8 cellular contexts compared by ENCODE assay signal in genomic region chr6:31271641-31272357, GRCh38. TPM values are rescaled to one million over a fixed set of nuclear protein-coding genes. Genes with fewer than 3 reads are reported as not detected.
DNase-seq lines count a peak whose midpoint lies in the region; ATAC-seq and TF ChIP-seq lines count a peak whose summit lies in the region.

Gene HLA-C (minus strand): TSS chr6:31272092. CDS start chr6:31272071, 21 bp downstream.

- no peaks in the 10 kb centered on the region for H3K4me1 ChIP-seq in left ventricle myocardium inferior
- peaks cover 5% of the 10 kb centered on the region for H3K4me1 ChIP-seq in upper lobe of right lung

- H3K4me3 Mint-ChIP-seq in T-helper 1 cell treated with Interleukin-12 subunit alpha and Interleukin-12 subunit beta and Interleukin-4 antibody, amounts not matched to agents 30 μg/mL and 1 μg/mL, for 36 hours: peak within 1 kb of the TSS; percentile 97
- H3K4me3 Mint-ChIP-seq in progenitor cell of endocrine pancreas (ENCODE audit: low read depth): peak within 1 kb of the TSS; percentile 79

- H3K27me3 ChIP-seq in left ventricle myocardium inferior (ENCODE audit: low read depth): no peaks in the 10 kb centered on the region
- no peaks in the 10 kb centered on the region for H3K27me3 ChIP-seq in upper lobe of right lung

- no peaks in the 10 kb centered on the region for H3K9me3 Mint-ChIP-seq in T-helper 1 cell treated with Interleukin-12 subunit alpha and Interleukin-12 subunit beta and Interleukin-4 antibody, amounts not matched to agents 30 μg/mL and 1 μg/mL, for 36 hours
- no peaks in the 10 kb centered on the region for H3K9me3 Mint-ChIP-seq in progenitor cell of endocrine pancreas (ENCODE audit: low read depth)

- H3K27ac ChIP-seq in left ventricle myocardium inferior (replicated peaks) (peak within 1 kb of the TSS; percentile 92), upper lobe of right lung (peak within 1 kb of the TSS; percentile 96)

- peaks cover 43% of the 10 kb centered on the region for H3K36me3 Mint-ChIP-seq in T-helper 1 cell treated with Interleukin-12 subunit alpha and Interleukin-12 subunit beta and Interleukin-4 antibody, amounts not matched to agents 30 μg/mL and 1 μg/mL, for 36 hours (ENCODE audit: low read depth)
- peaks cover 13% of the 10 kb centered on the region for H3K36me3 Mint-ChIP-seq in progenitor cell of endocrine pancreas (ENCODE audit: insufficient read depth)

- H3K4me1 Mint-ChIP-seq in T-helper 1 cell treated with Interleukin-12 subunit alpha and Interleukin-12 subunit beta and Interleukin-4 antibody, amounts not matched to agents 30 μg/mL and 1 μg/mL, for 36 hours (ENCODE audit: low read depth): peaks cover 36% of the 10 kb centered on the region
- H3K4me1 Mint-ChIP-seq in progenitor cell of endocrine pancreas (ENCODE audit: low read depth): peaks cover 4% of the 10 kb centered on the region

- H3K27ac Mint-ChIP-seq in T-helper 1 cell treated with Interleukin-12 subunit alpha and Interleukin-12 subunit beta and Interleukin-4 antibody, amounts not matched to agents 30 μg/mL and 1 μg/mL, for 36 hours: peak within 1 kb of the TSS; percentile 94
- peak within 1 kb of the TSS; percentile 84 for H3K27ac Mint-ChIP-seq in progenitor cell of endocrine pancreas

- intact Hi-C loops in left ventricle myocardium inferior (cut with micrococcal nuclease) (no loop called here), upper lobe of right lung (cut with DNase I) (no loop called here)

- H3K9me3 ChIP-seq in left ventricle myocardium inferior (replicated peaks): no peaks in the 10 kb centered on the region
- H3K9me3 ChIP-seq in upper lobe of right lung: no peaks in the 10 kb centered on the region

- H3K4me3 ChIP-seq in GM12865 (ENCODE audit: low read depth, low read length) (peak within 1 kb of the TSS; percentile 74), left ventricle myocardium inferior (peak within 1 kb of the TSS; percentile 80), upper lobe of right lung (peak within 1 kb of the TSS; percentile 66)

- ATAC-seq in HG02759 (IDR thresholded peaks at IDR 0.05; ENCODE audit: unreplicated experiment) (peak; percentile 82), upper lobe of right lung (peak; percentile 96)

- TF ChIP-seq CTCF in GM12865 (IDR thresholded peaks at IDR 0.05; ENCODE audit: insufficient read depth, low read depth, low read length, missing control alignments) (no peak), left ventricle myocardium inferior (IDR thresholded peaks at IDR 0.05; ENCODE audit: borderline replicate concordance) (no peak), progenitor cell of endocrine pancreas (IDR thresholded peaks at IDR 0.05; ENCODE audit: unreplicated experiment) (no peak), upper lobe of right lung (IDR thresholded peaks at IDR 0.05) (no peak)

- no peaks in the 10 kb centered on the region for H3K36me3 ChIP-seq in left ventricle myocardium inferior
- H3K36me3 ChIP-seq in upper lobe of right lung: peaks cover 9% of the 10 kb centered on the region

- peak; percentile 98 for DNase-seq in GM12865 (ENCODE audit: low read depth)
- DNase-seq in NCI-H1417 treated with DMSO at 0.1 percent for 48 hours (lab: John Stamatoyannopoulos, UW): peak; percentile 31
- peak; percentile 95 for DNase-seq in amniotic stem cell (lab: John Stamatoyannopoulos, UW)
- peak; percentile 85 for DNase-seq in left ventricle myocardium inferior
- DNase-seq in progenitor cell of endocrine pancreas (ENCODE audit: low spot score, unreplicated experiment): peak; percentile 69
- peak; percentile 88 for DNase-seq in upper lobe of right lung

- H3K27me3 Mint-ChIP-seq in T-helper 1 cell treated with Interleukin-12 subunit alpha and Interleukin-12 subunit beta and Interleukin-4 antibody, amounts not matched to agents 30 μg/mL and 1 μg/mL, for 36 hours (ENCODE audit: low read depth): peaks cover 16% of the 10 kb centered on the region
- H3K27me3 Mint-ChIP-seq in progenitor cell of endocrine pancreas: peaks cover 51% of the 10 kb centered on the region

RNA-seq across cellular contexts. Expression of gene HLA-C, which starts in this region (rescaled TPM):
- total RNA-seq in left ventricle myocardium inferior (170 TPM), progenitor cell of endocrine pancreas (137 and 141 TPM in 2 replicates), upper lobe of right lung (1,073 TPM)

Comparison
In these comparisons a context has a peak if more than half of its experiments do, and no peak if none do; other contexts are left out.
1. Peak in every context shown above with its lines: DNase-seq, ATAC-seq, H3K4me3 ChIP-seq and H3K27ac ChIP-seq.
2. DNase-seq: peak in every context shown above with its lines; median percentile 98 in GM12865; 95 in amniotic stem cell; 88 in upper lobe of right lung; 85 in left ventricle myocardium inferior; 69 in progenitor cell of endocrine pancreas; 31 in NCI-H1417 treated with DMSO at 0.1 percent for 48 hours.